In genomic region chr7:28202222-28202621, GRCh38 we compare ENCODE assay signal across 14 cellular contexts. TPM values are rescaled to one million over a fixed set of nuclear protein-coding genes. Genes with fewer than 3 reads are reported as not detected.
DNase-seq lines count a peak whose midpoint lies in the region; ATAC-seq and TF ChIP-seq lines count a peak whose summit lies in the region.
"Had no signal": no experiment of that assay in that cellular context is flagged by ENCODE, and none has a peak within 500 bp of the region (broad histone marks: within the 10 kb centered on the region; RNA-seq: fewer than 3 reads in every experiment).

No MANE protein-coding gene starts in this region.

- ATAC-seq in activated B cell treated with CpG ODN at 0.5 μM for 24 hours (ENCODE audit: low read depth) (peak; percentile 57), naive B cell (ENCODE audit: low read depth in 2 of 2) (peak; percentile 61 to 62), HG03196 (IDR thresholded peaks at IDR 0.05; ENCODE audit: unreplicated experiment) (no peak)
- ATAC-seq in stimulated activated naive B cell treated with anti-CD40 and anti-IgM and Interleukin-4, amounts not matched to agents 10 μg/mL and 1 μg/mL and 100 μg/mL, for 72 hours (replicated peaks), result peak; percentile 68
- ATAC-seq: CD8-positive, alpha-beta T cell; HCT116 had no signal

- H3K27me3 Mint-ChIP-seq in activated B cell treated with CpG ODN at 0.5 μM for 24 hours, result no peaks in the 10 kb centered on the region
- no peaks in the 10 kb centered on the region for H3K27me3 Mint-ChIP-seq in naive B cell
- no peaks in the 10 kb centered on the region for H3K27me3 Mint-ChIP-seq in stimulated activated naive B cell treated with anti-CD40 and anti-IgM and Interleukin-4, amounts not matched to agents 10 μg/mL and 1 μg/mL and 100 μg/mL, for 72 hours
- peaks cover 13% of the 10 kb centered on the region for H3K27me3 Mint-ChIP-seq in activated naive CD8-positive, alpha-beta T cell treated with anti-CD3 and anti-CD28 coated beads for 36 hours

- H3K4me3 Mint-ChIP-seq in activated B cell treated with CpG ODN at 0.5 μM for 24 hours (peak overlapping the region; percentile 28), naive B cell (peak overlapping the region in 4 of 8 donors; percentile 3 to 51 (median 34))
- no peak overlapping the region for H3K4me3 Mint-ChIP-seq in stimulated activated naive B cell treated with anti-CD40 and anti-IgM and Interleukin-4, amounts not matched to agents 10 μg/mL and 1 μg/mL and 100 μg/mL, for 72 hours
- no peak overlapping the region for H3K4me3 Mint-ChIP-seq in activated naive CD8-positive, alpha-beta T cell treated with anti-CD3 and anti-CD28 coated beads for 36 hours
- H3K4me3 Mint-ChIP-seq: CD4-positive, CD25-positive, alpha-beta regulatory T cell; CD8-positive, alpha-beta T cell; H9 had no signal

- POLR2A ChIA-PET in activated B cell treated with CpG ODN at 0.5 μM for 24 hours (lab: Charles Lee), result no interaction called here

- DNase-seq in activated B cell treated with CpG ODN at 0.5 μM for 24 hours (no peak), naive B cell (peak; percentile 25)
- no peak for DNase-seq in stimulated activated naive B cell treated with anti-CD40 and anti-IgM and Interleukin-4, amounts not matched to agents 10 μg/mL and 1 μg/mL and 100 μg/mL, for 72 hours
- no peak for DNase-seq in stimulated activated naive CD4-positive, alpha-beta T cell treated with Interleukin-2 at 50 U/mL for 16 hours (lab: John Stamatoyannopoulos, UW)
- no peak for DNase-seq in activated naive CD8-positive, alpha-beta T cell treated with anti-CD3 and anti-CD28 coated beads for 36 hours
- DNase-seq: Caco-2; CD4-positive, CD25-positive, alpha-beta regulatory T cell; CD8-positive, alpha-beta T cell; DMS153; DND-41; GM23248; H9 had no signal

- H3K36me3 Mint-ChIP-seq in activated B cell treated with CpG ODN at 0.5 μM for 24 hours (ENCODE audit: low read depth), result peaks cover 1% of the 10 kb centered on the region
- peaks cover 0 to 10% of the 10 kb centered on the region in 2 donors for H3K36me3 Mint-ChIP-seq in naive B cell
- H3K36me3 Mint-ChIP-seq in stimulated activated naive B cell treated with anti-CD40 and anti-IgM and Interleukin-4, amounts not matched to agents 10 μg/mL and 1 μg/mL and 100 μg/mL, for 72 hours, result peaks cover 4 to 5% of the 10 kb centered on the region in 2 donors
- peaks cover 13% of the 10 kb centered on the region for H3K36me3 Mint-ChIP-seq in activated naive CD8-positive, alpha-beta T cell treated with anti-CD3 and anti-CD28 coated beads for 36 hours
- H3K36me3 Mint-ChIP-seq: CD4-positive, CD25-positive, alpha-beta regulatory T cell had no signal

- H3K27ac Mint-ChIP-seq in activated B cell treated with CpG ODN at 0.5 μM for 24 hours (peak overlapping the region; percentile 24), naive B cell (peak overlapping the region in 4 of 6 donors; percentile 20 to 64 (median 53))
- H3K27ac Mint-ChIP-seq in stimulated activated naive B cell treated with anti-CD40 and anti-IgM and Interleukin-4, amounts not matched to agents 10 μg/mL and 1 μg/mL and 100 μg/mL, for 72 hours, result no peak overlapping the region
- no peak overlapping the region for H3K27ac Mint-ChIP-seq in activated naive CD8-positive, alpha-beta T cell treated with anti-CD3 and anti-CD28 coated beads for 36 hours
- H3K27ac Mint-ChIP-seq: CD4-positive, CD25-positive, alpha-beta regulatory T cell; CD8-positive, alpha-beta T cell; H9 had no signal

- H3K9me3 Mint-ChIP-seq in activated B cell treated with CpG ODN at 0.5 μM for 24 hours, result peaks cover 5% of the 10 kb centered on the region
- peaks cover 0 to 20% (median 9%) of the 10 kb centered on the region in 7 donors for H3K9me3 Mint-ChIP-seq in naive B cell
- H3K9me3 Mint-ChIP-seq in stimulated activated naive B cell treated with anti-CD40 and anti-IgM and Interleukin-4, amounts not matched to agents 10 μg/mL and 1 μg/mL and 100 μg/mL, for 72 hours, result peaks cover 6 to 8% of the 10 kb centered on the region in 2 donors
- peaks cover 10% of the 10 kb centered on the region for H3K9me3 Mint-ChIP-seq in activated naive CD8-positive, alpha-beta T cell treated with anti-CD3 and anti-CD28 coated beads for 36 hours
- H3K9me3 Mint-ChIP-seq: H9 had no signal

- peaks cover 64% of the 10 kb centered on the region for H3K4me1 Mint-ChIP-seq in activated B cell treated with CpG ODN at 0.5 μM for 24 hours
- peaks cover 32 to 75% (median 60%) of the 10 kb centered on the region in 3 donors for H3K4me1 Mint-ChIP-seq in naive B cell
- H3K4me1 Mint-ChIP-seq in stimulated activated naive B cell treated with anti-CD40 and anti-IgM and Interleukin-4, amounts not matched to agents 10 μg/mL and 1 μg/mL and 100 μg/mL, for 72 hours, result peaks cover 27 to 47% of the 10 kb centered on the region in 2 donors
- peaks cover 15% of the 10 kb centered on the region for H3K4me1 Mint-ChIP-seq in activated naive CD8-positive, alpha-beta T cell treated with anti-CD3 and anti-CD28 coated beads for 36 hours
- H3K4me1 Mint-ChIP-seq: H9 had no signal

- intact Hi-C loops in activated B cell treated with CpG ODN at 0.5 μM for 24 hours (cut with micrococcal nuclease), result loop anchor here (1.0 kb wide), 1 partner anchor 47 kb away; no protein-coding TSS in a partner anchor

- CTCF ChIA-PET in activated B cell treated with CpG ODN at 0.5 μM for 24 hours (lab: Charles Lee), result no interaction called here

- TF ChIP-seq CTCF in activated B cell treated with CpG ODN at 0.5 μM for 24 hours (IDR thresholded peaks at IDR 0.05), result no peak

RNA-seq across cellular contexts. Expression of gene JAZF1, which starts 21.6 kb away (rescaled TPM):
- total RNA-seq in activated B cell treated with CpG ODN at 0.5 μM for 24 hours, result 49.5 and 54.8 TPM in 2 replicates
- 10 to 100 TPM; 25.4 to 37.7 (median 28.3) TPM for polyA plus RNA-seq in naive B cell (ENCODE audit: low read depth in 6 of 6)
- total RNA-seq in activated naive CD8-positive, alpha-beta T cell treated with anti-CD3 and anti-CD28 coated beads for 36 hours, result 1 to 10 TPM; 6.6 to 7.4 TPM

Comparison
In these comparisons a context has a peak if more than half of its experiments do, and no peak if none do; other contexts are left out.
1. H3K27ac Mint-ChIP-seq: peak in activated B cell treated with CpG ODN at 0.5 μM for 24 hours (single experiment) and naive B cell (4 of 6); none in stimulated activated naive B cell treated with anti-CD40 and anti-IgM and Interleukin-4, amounts not matched to agents 10 μg/mL and 1 μg/mL and 100 μg/mL, for 72 hours (single experiment) and activated naive CD8-positive, alpha-beta T cell treated with anti-CD3 and anti-CD28 coated beads for 36 hours (single experiment).